In the genomic region with DNA sequence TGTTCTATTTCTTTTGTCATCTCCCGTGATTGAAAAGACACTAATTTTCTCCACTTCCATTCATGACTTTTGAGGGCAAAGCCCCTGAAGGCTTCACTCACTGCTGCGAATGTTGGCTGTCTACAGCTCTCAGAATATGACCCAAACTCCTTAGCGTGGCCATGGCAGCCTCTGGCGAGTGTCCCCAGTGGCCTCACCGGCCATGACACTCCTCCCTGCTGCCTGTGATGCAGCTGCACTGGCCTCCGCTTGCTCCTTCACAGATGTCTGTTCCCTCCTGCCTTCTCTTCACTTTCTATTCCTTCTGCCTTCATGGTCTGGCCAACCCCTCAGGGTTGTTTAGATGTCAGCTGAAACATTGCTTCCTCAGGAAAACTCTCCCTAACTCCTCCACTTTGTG, we compare ENCODE assay signal across 21 cellular contexts. TPM values are rescaled to one million over a fixed set of nuclear protein-coding genes. Genes with fewer than 3 reads are reported as not detected.
DNase-seq lines count a peak whose midpoint lies in the region; ATAC-seq and TF ChIP-seq lines count a peak whose summit lies in the region.
"Had no signal": no experiment of that assay in that cellular context is flagged by ENCODE, and none has a peak within 500 bp of the region (broad histone marks: within the 10 kb centered on the region; RNA-seq: fewer than 3 reads in every experiment).

No MANE protein-coding gene starts in this region.

- no peak overlapping the region for H4K8ac ChIP-seq in trophoblast cell (ENCODE audit: low read depth, low read length)

- H2BK12ac ChIP-seq in trophoblast cell (ENCODE audit: low read length) = peak overlapping the region; percentile 36

- no peak overlapping the region for H3K14ac ChIP-seq in trophoblast cell (ENCODE audit: low read length)

- H2AK5ac ChIP-seq in trophoblast cell (ENCODE audit: low read length) = no peak overlapping the region

- no peak overlapping the region for H3K18ac ChIP-seq in trophoblast cell (ENCODE audit: low read length)

- H3K9me3 Mint-ChIP-seq in HFFc6 = no peaks in the 10 kb centered on the region
- H3K9me3 Mint-ChIP-seq in chondrocyte (ENCODE audit: low read depth) = no peaks in the 10 kb centered on the region
- H3K9me3 Mint-ChIP-seq in CD8-positive, alpha-beta T cell = no peaks in the 10 kb centered on the region

- no peak overlapping the region for H4K12ac ChIP-seq in trophoblast cell (ENCODE audit: low read depth, low read length)

- H3K4me3 ChIP-seq in trophoblast cell (ENCODE audit: low read depth, low read length) = no peak overlapping the region
- H3K4me3 ChIP-seq in CD8-positive, alpha-beta T cell (ENCODE audit: low read depth, low read length) = no peak overlapping the region
- H3K4me3 ChIP-seq: BLaER1, GM12878, PC-9 had no signal

- H3K27ac Mint-ChIP-seq in HFFc6 = no peak overlapping the region
- no peak overlapping the region for H3K27ac Mint-ChIP-seq in chondrocyte (ENCODE audit: unreplicated experiment)
- H3K27ac Mint-ChIP-seq in CD8-positive, alpha-beta T cell = no peak overlapping the region
- H3K27ac Mint-ChIP-seq: H9 had no signal

- TF ChIP-seq CTCF in HFFc6 (IDR thresholded peaks at IDR 0.05) (peak; percentile 33; the same call in 1 of the 2 replicates), chondrocyte (IDR thresholded peaks at IDR 0.05) (peak; percentile 14)
- TF ChIP-seq CTCF in CD8-positive, alpha-beta T cell (IDR thresholded peaks at IDR 0.05) = no peak

- H3K4me2 ChIP-seq in trophoblast cell (ENCODE audit: low read length) = no peak overlapping the region
- H3K4me2 ChIP-seq: BLaER1, PC-9 had no signal

- no peak overlapping the region for H3K23ac ChIP-seq in trophoblast cell (ENCODE audit: low read length)

- ATAC-seq in HG02840 (IDR thresholded peaks at IDR 0.05; ENCODE audit: low FRiP score, unreplicated experiment) = no peak
- no peak for ATAC-seq in CD8-positive, alpha-beta T cell
- ATAC-seq: GM12878 had no signal

- H3K27me3 Mint-ChIP-seq in HFFc6 (ENCODE audit: insufficient read depth) (peaks cover 3% of the 10 kb centered on the region), chondrocyte (ENCODE audit: low read depth) (no peaks in the 10 kb centered on the region)
- peaks cover 22% of the 10 kb centered on the region for H3K27me3 Mint-ChIP-seq in CD8-positive, alpha-beta T cell (ENCODE audit: low read depth)

- CTCF ChIA-PET in CD8-positive, alpha-beta T cell (lab: Charles Lee) = interaction anchor here (1.1 kb wide), 1 partner anchor 22 kb away, joined by 3 read pairs; no protein-coding TSS in a partner anchor

- POLR2A ChIA-PET in CD8-positive, alpha-beta T cell (lab: Charles Lee) = no interaction called here

- H4K91ac ChIP-seq in trophoblast cell (ENCODE audit: low read depth, low read length) = no peak overlapping the region

- no CpG with 5 or more reads among the region's 6 CpGs for WGBS in trophoblast cell (ENCODE audit: extremely low coverage, insufficient coverage, insufficient read length)

- intact Hi-C loops in CD8-positive, alpha-beta T cell (cut with DNase I, micrococcal nuclease) = no loop called here

- H3K79me2 ChIP-seq in trophoblast cell (ENCODE audit: control insufficient read depth, insufficient read depth, low read length, poor library complexity) = no peaks in the 10 kb centered on the region

- no peak overlapping the region for H3K4me3 Mint-ChIP-seq in HFFc6
- H3K4me3 Mint-ChIP-seq in chondrocyte (ENCODE audit: unreplicated experiment) = no peak overlapping the region
- H3K4me3 Mint-ChIP-seq in CD8-positive, alpha-beta T cell = no peak overlapping the region
- H3K4me3 Mint-ChIP-seq: H9 had no signal

- H3K4me1 Mint-ChIP-seq in HFFc6 (ENCODE audit: low read depth) (0 out of 2 replicates have a peak, but pooled peaks cover 6% of the 10 kb centered on the region), chondrocyte (ENCODE audit: low read depth) (no peaks in the 10 kb centered on the region)
- H3K4me1 Mint-ChIP-seq in CD8-positive, alpha-beta T cell (ENCODE audit: low read depth) = no peaks in the 10 kb centered on the region

- H2AFZ ChIP-seq in trophoblast cell (ENCODE audit: insufficient read depth, low read length, poor library complexity) = no peak overlapping the region
- H2AFZ ChIP-seq: PC-9 had no signal

- H2BK5ac ChIP-seq in trophoblast cell (ENCODE audit: low read depth, low read length, poor library complexity) = no peak overlapping the region

- H3K4me1 ChIP-seq in trophoblast cell (ENCODE audit: control insufficient read depth in 1 of 2, insufficient read depth in 2 of 2, low read length in 2 of 2) = no peaks in the 10 kb centered on the region
- H3K4me1 ChIP-seq in CD8-positive, alpha-beta T cell (ENCODE audit: insufficient read depth, low read length) = no peaks in the 10 kb centered on the region
- H3K4me1 ChIP-seq: BLaER1 had no signal

- H3K36me3 Mint-ChIP-seq in HFFc6 (ENCODE audit: low read depth) (no peaks in the 10 kb centered on the region), chondrocyte (ENCODE audit: low read depth) (peaks cover 1% of the 10 kb centered on the region)
- H3K36me3 Mint-ChIP-seq in CD8-positive, alpha-beta T cell = no peaks in the 10 kb centered on the region

- H3K4ac ChIP-seq in trophoblast cell (ENCODE audit: low read depth, low read length) = no peak overlapping the region

- H3K36me3 ChIP-seq in trophoblast cell (ENCODE audit: control insufficient read depth in 1 of 2, insufficient read depth in 2 of 2, low read length in 2 of 2) = no peaks in the 10 kb centered on the region
- H3K36me3 ChIP-seq in CD8-positive, alpha-beta T cell (ENCODE audit: insufficient read depth, low read length) = no peaks in the 10 kb centered on the region
- H3K36me3 ChIP-seq: BLaER1 had no signal

- peak overlapping the region; percentile 5 for H2BK120ac ChIP-seq in trophoblast cell (ENCODE audit: insufficient read depth, low read length, poor library complexity)

- no peak overlapping the region for H3K9ac ChIP-seq in trophoblast cell (ENCODE audit: low read length)
- H3K9ac ChIP-seq: BLaER1 had no signal

- H3K27ac ChIP-seq in trophoblast cell (ENCODE audit: low read depth, low read length) = no peak overlapping the region
- no peak overlapping the region for H3K27ac ChIP-seq in CD8-positive, alpha-beta T cell (ENCODE audit: low read depth, low read length)
- H3K27ac ChIP-seq: BLaER1, PC-9 had no signal

- H3K9me3 ChIP-seq in trophoblast cell (ENCODE audit: insufficient read depth, low read depth, low read length) = peaks cover 5% of the 10 kb centered on the region
- no peaks in the 10 kb centered on the region for H3K9me3 ChIP-seq in CD8-positive, alpha-beta T cell (ENCODE audit: low read length)
- H3K9me3 ChIP-seq: BLaER1 had no signal

- DNase-seq in HFFc6 (no peak), SK-N-DZ (ENCODE audit: low spot score) (peak; percentile 45), chondrocyte (ENCODE audit: low spot score) (no peak), trophoblast cell (peak in 1 of 2 donors; percentile 67), nucleus accumbens (lab: John Stamatoyannopoulos, UW) (no peak)
- no peak for DNase-seq in CD8-positive, alpha-beta T cell
- DNase-seq: DMS153; H9; KBM-7; NCI-H1048; NCI-H146; NCI-H2081 treated with DMSO at 0.1 percent for 48 hours; NCI-H2227 treated with DMSO at 0.1 percent for 48 hours; NCI-H526; NK-92 treated with Interleukin-12 subunit alpha and Interleukin-12 subunit beta, amount 100 ng/mL, for 24 hours; PC-9; SIG-M5; SW 1271 had no signal

- H3K79me1 ChIP-seq in trophoblast cell (ENCODE audit: low read length) = peaks cover 3% of the 10 kb centered on the region

- H3K27me3 ChIP-seq in trophoblast cell (ENCODE audit: insufficient read depth, low read length) = no peaks in the 10 kb centered on the region
- H3K27me3 ChIP-seq in CD8-positive, alpha-beta T cell (ENCODE audit: insufficient read depth, low read length) = peaks cover 4% of the 10 kb centered on the region
- H3K27me3 ChIP-seq: BLaER1 had no signal

RNA-seq across cellular contexts. Expression of a gene that starts 30.8 kb away (rescaled TPM):
- total RNA-seq in HFFc6 (2021; fragmentation: NEBNext Ultra II Directional; extraction: Animal tissue kit (Norgen Biotek cat#: 25700)) = 100 to 1,000 TPM in 4 of 6 experiments, 10 to 100 TPM in 2; 94.3 to 119 (median 109) TPM
- polyA plus RNA-seq in SK-N-DZ (2014; cell fraction: cytosol; rRNA removed) = 22.6 and 33.7 TPM in 2 replicates
- polyA plus RNA-seq in SK-N-DZ (2014; cell fraction: nucleus; rRNA removed) = 27.5 and 42.1 TPM in 2 replicates
- total RNA-seq in chondrocyte = 54.6 to 66.7 TPM (median 62.0 TPM) in 3 replicates
- 205 TPM in 2 replicates for polyA plus RNA-seq in trophoblast cell (2013)
- total RNA-seq in CD8-positive, alpha-beta T cell = under 1 TPM in 1 of 2 experiments, not detected in 1; 0.11 TPM

RNA-seq across cellular contexts. Expression of a gene that starts 46.2 kb away (rescaled TPM):
- total RNA-seq in HFFc6 (2021; fragmentation: NEBNext Ultra II Directional; extraction: Animal tissue kit (Norgen Biotek cat#: 25700)) = 10 to 100 TPM; 45.6 to 71.1 (median 61.7) TPM
- 4.0 and 6.6 TPM in 2 replicates for polyA plus RNA-seq in SK-N-DZ (2014; cell fraction: cytosol; rRNA removed)
- 7.3 and 7.8 TPM in 2 replicates for polyA plus RNA-seq in SK-N-DZ (2014; cell fraction: nucleus; rRNA removed)
- total RNA-seq in chondrocyte = 27.7 to 29.9 TPM (median 28.6 TPM) in 3 replicates
- polyA plus RNA-seq in trophoblast cell (2013) = 23.9 and 24.7 TPM in 2 replicates
- 10 to 100 TPM in 1 of 2 experiments, 1 to 10 TPM in 1; 9.4 to 10.3 TPM for total RNA-seq in CD8-positive, alpha-beta T cell

Comparison
In these comparisons a context has a peak if more than half of its experiments do, and no peak if none do; other contexts are left out.
1. RNA of a gene that starts 30.8 kb away (total RNA-seq): 94.3 to 119 TPM in HFFc6 and 54.6 to 66.7 TPM in chondrocyte; 0.11 TPM in CD8-positive, alpha-beta T cell; every median in the first group is over 10 times any median in the second.